ENCODE assay signal across 19 cellular contexts in the genomic region with DNA sequence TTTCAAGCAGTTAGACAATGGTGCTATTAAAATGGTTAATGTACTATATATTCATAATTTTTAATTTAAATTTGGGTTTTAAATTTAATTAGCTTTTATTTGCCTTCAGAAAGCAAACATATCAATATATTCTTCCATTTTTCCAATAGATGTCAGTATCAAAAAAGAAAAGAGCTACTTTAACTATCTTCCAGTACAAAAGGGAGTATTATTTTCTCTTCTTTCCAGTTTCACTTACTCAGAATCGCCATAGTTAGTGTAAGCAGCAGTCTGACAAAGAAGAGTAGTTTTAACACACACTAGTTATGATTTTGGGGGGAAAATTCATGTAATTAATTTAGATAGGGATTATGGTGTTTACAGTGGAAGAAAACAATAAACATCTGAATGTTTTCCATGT.
"Had no signal": no experiment of that assay in that cellular context is flagged by ENCODE, and none has a peak within 500 bp of the region (broad histone marks: within the 10 kb centered on the region; RNA-seq: fewer than 3 reads in every experiment).

No MANE protein-coding gene starts in this region.

- H3K4me3 Mint-ChIP-seq: naive thymus-derived CD8-positive, alpha-beta T cell had no signal

- H3K4me3 ChIP-seq: gastroesophageal sphincter, mucosa of descending colon, right atrium auricular region, smooth muscle cell, suprapubic skin, thyroid gland, upper lobe of left lung, uterus had no signal

- H3K4me2 ChIP-seq: smooth muscle cell had no signal

- ATAC-seq: esophagus mucosa; gastroesophageal sphincter; left lobe of liver; mucosa of descending colon; naive thymus-derived CD8-positive, alpha-beta T cell had no signal

- DNase-seq: effector memory CD4-positive, alpha-beta T cell; foreskin fibroblast; glutamatergic neuron; islet precursor cell; mammary epithelial cell; mucosa of descending colon; naive thymus-derived CD8-positive, alpha-beta T cell; stimulated activated CD4-positive, alpha-beta T cell treated with anti-CD3 and anti-CD28 coated beads, Interleukin-2, amount 100 ng/mL, for 48 hours; stimulated activated naive CD4-positive, alpha-beta T cell treated with Interleukin-2 at 50 U/mL for 16 hours; thyroid gland; upper lobe of left lung; uterus had no signal

- H3K9me3 ChIP-seq: gastroesophageal sphincter, mucosa of descending colon, neutrophil, right atrium auricular region, thyroid gland, upper lobe of left lung, uterus had no signal

- H3K36me3 ChIP-seq: gastroesophageal sphincter, neutrophil, right atrium auricular region, suprapubic skin, thyroid gland, upper lobe of left lung, uterus had no signal

- H3K36me3 Mint-ChIP-seq: naive thymus-derived CD8-positive, alpha-beta T cell had no signal

- H3K27ac ChIP-seq: gastroesophageal sphincter, neutrophil, right atrium auricular region, suprapubic skin, thyroid gland, upper lobe of left lung, uterus had no signal

- H3K27me3 Mint-ChIP-seq: naive thymus-derived CD8-positive, alpha-beta T cell had no signal

- H3K4me1 Mint-ChIP-seq: naive thymus-derived CD8-positive, alpha-beta T cell had no signal

- H3K27me3 ChIP-seq: gastroesophageal sphincter, neutrophil, right atrium auricular region, suprapubic skin, thyroid gland, upper lobe of left lung, uterus had no signal

- H3K27ac Mint-ChIP-seq: naive thymus-derived CD8-positive, alpha-beta T cell had no signal

- H3K4me1 ChIP-seq: gastroesophageal sphincter, right atrium auricular region, suprapubic skin, thyroid gland, upper lobe of left lung, uterus had no signal
